Comparison of ENCODE assay signal across 6 cellular contexts in the genomic region with DNA sequence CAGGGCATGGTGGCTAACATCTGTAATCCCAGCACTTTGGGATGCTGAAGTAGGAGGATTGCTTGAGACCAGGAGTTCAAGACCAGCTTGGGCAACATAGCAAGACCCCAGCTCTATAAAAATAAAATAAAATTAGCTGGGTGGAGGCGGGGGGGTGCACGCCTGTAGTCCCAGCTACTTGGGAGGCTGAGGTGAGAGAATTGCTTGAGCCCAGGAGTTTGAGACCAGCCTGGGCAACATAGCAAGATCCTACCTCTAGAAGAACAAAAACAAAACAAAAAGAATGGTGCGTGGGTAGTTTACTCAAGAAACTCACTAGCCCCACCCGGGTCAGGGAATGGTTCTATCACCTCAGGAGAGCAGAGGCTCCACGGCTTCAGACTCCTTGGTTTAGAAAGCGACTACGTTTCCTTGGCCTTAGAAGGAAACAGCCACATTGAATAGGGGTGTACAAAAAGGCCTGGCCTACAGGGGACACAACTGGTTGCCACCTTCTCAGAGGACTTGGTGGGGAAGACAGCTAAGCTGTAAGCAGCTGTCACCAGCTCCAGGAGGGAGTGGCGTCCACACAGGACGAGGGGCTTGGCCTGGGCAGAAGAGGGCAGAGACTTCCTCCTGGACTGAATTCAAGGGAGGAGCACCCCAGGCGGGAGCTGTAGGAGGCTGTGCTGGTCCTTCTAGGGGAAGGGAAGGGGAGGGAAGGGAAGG. TPM values are rescaled to one million over a fixed set of nuclear protein-coding genes. Genes with fewer than 3 reads are reported as not detected.
A peak's percentile ranks its signal among the peaks of the same experiment; 100 is the strongest.
DNase-seq lines count a peak whose midpoint lies in the region; TF ChIP-seq lines count a peak whose summit lies in the region.

No MANE protein-coding gene starts in this region.

- intact Hi-C loops in left ventricle myocardium inferior (cut with micrococcal nuclease): no loop called here

- no peaks in the 10 kb centered on the region for H3K9me3 ChIP-seq in left ventricle myocardium inferior (replicated peaks)

- no peaks in the 10 kb centered on the region for H3K27me3 ChIP-seq in left ventricle myocardium inferior (ENCODE audit: low read depth)

- H3K4me1 ChIP-seq in left ventricle myocardium inferior: peaks cover 35% of the 10 kb centered on the region

- H3K4me3 ChIP-seq in left ventricle myocardium inferior: peak overlapping the region; percentile 66

- in situ Hi-C loops in SK-MEL-5 (cut with HindIII; ENCODE audit: low pct_unique_long_range_greater_than_20kb, low sequenced_read_pairs): no loop called here

- TF ChIP-seq CTCF in left ventricle myocardium inferior (IDR thresholded peaks at IDR 0.05; ENCODE audit: borderline replicate concordance): no peak

- H3K27ac ChIP-seq in left ventricle myocardium inferior (replicated peaks): peak overlapping the region; percentile 42

- DNase-seq in H4 (ENCODE audit: low spot score) (peak; percentile 68), SK-MEL-5 (ENCODE audit: low read depth, low spot score) (peak; percentile 47), left ventricle myocardium inferior (peak; percentile 43), NCI-H2029 treated with DMSO at 0.1 percent for 48 hours (lab: John Stamatoyannopoulos, UW) (no peak), NCI-H1048 (lab: John Stamatoyannopoulos, UW) (no peak)
- no peak for DNase-seq in stimulated activated CD4-positive, alpha-beta T cell treated with anti-CD3 and anti-CD28 coated beads, Interleukin-12 subunit alpha, Interleukin-12 subunit beta, amount 100 ng/mL, for 4 hours

- peaks cover 11% of the 10 kb centered on the region for H3K36me3 ChIP-seq in left ventricle myocardium inferior

RNA-seq across cellular contexts. Expression of gene TK1, which starts 0.7 kb away (rescaled TPM):
- 188 and 253 TPM in 2 replicates for total RNA-seq in H4 (2014; rRNA removed; shearing (Covaris generic))
- 85.4 and 103 TPM in 2 replicates for total RNA-seq in SK-MEL-5 (2014; rRNA removed; shearing (Covaris generic))
- 183 and 197 TPM in 2 replicates for polyA plus RNA-seq in SK-MEL-5 (2015; cell fraction: cytosol; rRNA removed)
- 40.4 and 48.6 TPM in 2 replicates for polyA plus RNA-seq in SK-MEL-5 (2015; cell fraction: nucleus; rRNA removed)
- 1.8 TPM for total RNA-seq in left ventricle myocardium inferior

RNA-seq across cellular contexts. Expression of gene AFMID, which starts 1.0 kb away (rescaled TPM):
- total RNA-seq in H4 (2014; rRNA removed; shearing (Covaris generic)): 24.5 and 33.1 TPM in 2 replicates
- total RNA-seq in SK-MEL-5 (2014; rRNA removed; shearing (Covaris generic)): 46.6 and 59.0 TPM in 2 replicates
- 71.7 and 74.5 TPM in 2 replicates for polyA plus RNA-seq in SK-MEL-5 (2015; cell fraction: cytosol; rRNA removed)
- 140 and 156 TPM in 2 replicates for polyA plus RNA-seq in SK-MEL-5 (2015; cell fraction: nucleus; rRNA removed)
- 22.5 TPM for total RNA-seq in left ventricle myocardium inferior

RNA-seq across cellular contexts. Expression of gene SYNGR2, which starts 17.8 kb away (rescaled TPM):
- 24.6 and 30.1 TPM in 2 replicates for total RNA-seq in H4 (2014; rRNA removed; shearing (Covaris generic))
- 68.5 and 87.2 TPM in 2 replicates for total RNA-seq in SK-MEL-5 (2014; rRNA removed; shearing (Covaris generic))
- 172 and 187 TPM in 2 replicates for polyA plus RNA-seq in SK-MEL-5 (2015; cell fraction: cytosol; rRNA removed)
- 42.7 and 49.1 TPM in 2 replicates for polyA plus RNA-seq in SK-MEL-5 (2015; cell fraction: nucleus; rRNA removed)
- total RNA-seq in left ventricle myocardium inferior: 86.9 TPM

RNA-seq across cellular contexts. Expression of gene BIRC5, which starts 27.9 kb away (rescaled TPM):
- total RNA-seq in H4 (2014; rRNA removed; shearing (Covaris generic)): 154 and 157 TPM in 2 replicates
- total RNA-seq in SK-MEL-5 (2014; rRNA removed; shearing (Covaris generic)): 164 and 167 TPM in 2 replicates
- polyA plus RNA-seq in SK-MEL-5 (2015; cell fraction: cytosol; rRNA removed): 107 and 116 TPM in 2 replicates
- polyA plus RNA-seq in SK-MEL-5 (2015; cell fraction: nucleus; rRNA removed): 57.7 and 61.8 TPM in 2 replicates
- total RNA-seq in left ventricle myocardium inferior: 0.69 TPM

RNA-seq across cellular contexts. Expression of gene C17orf99, which starts 40.0 kb away (rescaled TPM):
- total RNA-seq in H4 (2014; rRNA removed; shearing (Covaris generic)): not detected in 2 replicates
- total RNA-seq in SK-MEL-5 (2014; rRNA removed; shearing (Covaris generic)): not detected in 2 replicates
- polyA plus RNA-seq in SK-MEL-5 (2015; cell fraction: cytosol; rRNA removed): not detected in 2 replicates
- polyA plus RNA-seq in SK-MEL-5 (2015; cell fraction: nucleus; rRNA removed): not detected in 2 replicates
- not detected for total RNA-seq in left ventricle myocardium inferior

Comparison
In these comparisons a context has a peak if more than half of its experiments do, and no peak if none do; other contexts are left out.
1. DNase-seq: peak in H4 (single experiment), SK-MEL-5 (single experiment) and left ventricle myocardium inferior (single experiment); none in NCI-H2029 treated with DMSO at 0.1 percent for 48 hours (single experiment), stimulated activated CD4-positive, alpha-beta T cell treated with anti-CD3 and anti-CD28 coated beads, Interleukin-12 subunit alpha, Interleukin-12 subunit beta, amount 100 ng/mL, for 4 hours (single experiment) and NCI-H1048 (single experiment).
2. RNA of gene TK1, which starts 0.7 kb away (total RNA-seq): 188 to 253 TPM in H4 and 85.4 to 103 TPM in SK-MEL-5; 1.8 TPM in left ventricle myocardium inferior (single experiment); every median in the first group is over 10 times any median in the second.